Comparison of ENCODE assay signal across 8 cellular contexts in genomic region chr1:32817159-32817814, GRCh38. TPM values are rescaled to one million over a fixed set of nuclear protein-coding genes. Genes with fewer than 3 reads are reported as not detected.
A peak's percentile ranks its signal among the peaks of the same experiment; 100 is the strongest.
DNase-seq lines count a peak whose midpoint lies in the region; ATAC-seq lines count a peak whose summit lies in the region.

Gene S100PBP, plus strand, starts transcription at chr1:32817653. Its CDS starts 8,447 bp downstream, at chr1:32826100.
Gene YARS1, minus strand, starts transcription at chr1:32817358. Its CDS starts 114 bp downstream, at chr1:32817244.

- no peaks in the 10 kb centered on the region for H3K27me3 ChIP-seq in BLaER1 treated with 17β-estradiol and CSF1 and Interleukin-3, amounts not matched to agents 10 nM and 100 nM

- H3K4me3 ChIP-seq in BLaER1 treated with 17β-estradiol and CSF1 and Interleukin-3, amounts not matched to agents 10 nM and 100 nM, result peak within 1 kb of the TSS; percentile 82 to 99 (median 90)

- ATAC-seq in GM19351 (IDR thresholded peaks at IDR 0.05; ENCODE audit: unreplicated experiment), result peak; percentile 75
- ATAC-seq in HG03521 (IDR thresholded peaks at IDR 0.05; ENCODE audit: unreplicated experiment), result peak; percentile 88
- peak; percentile 93 for ATAC-seq in left lobe of liver

- peak within 1 kb of the TSS; percentile 97 to 100 (median 99) for H3K27ac ChIP-seq in BLaER1 treated with 17β-estradiol and CSF1 and Interleukin-3, amounts not matched to agents 10 nM and 100 nM

- H4K20me1 ChIP-seq in BLaER1 treated with 17β-estradiol and CSF1 and Interleukin-3, amounts not matched to agents 10 nM and 100 nM, result peaks cover 22 to 55% (median 35%) of the 10 kb centered on the region in 11 experiments; a peak in 20 of 22 replicates

- peak; percentile 95 for DNase-seq in NCI-H748 (lab: John Stamatoyannopoulos, UW; ENCODE audit: unreplicated experiment)
- peak; percentile 100 for DNase-seq in activated CD4-positive, alpha-beta T cell treated with anti-CD3 and anti-CD28 coated beads, Interleukin-2, amount 50 U/mL, for 1 hour
- DNase-seq in dedifferentiated amniotic fluid mesenchymal stem cell (ENCODE audit: extremely low spot score), result peak; percentile 99
- DNase-seq in left lobe of liver (ENCODE audit: low spot score), result peak; percentile 99
- DNase-seq in stimulated activated CD4-positive, alpha-beta T cell treated with anti-CD3 and anti-CD28 coated beads, Interleukin-2, amount 100 ng/mL, for 4 hours (ENCODE audit: low read depth), result peak; percentile 100

- peak within 1 kb of the TSS; percentile 88 to 98 (median 93) for H3K4me2 ChIP-seq in BLaER1 treated with 17β-estradiol and CSF1 and Interleukin-3, amounts not matched to agents 10 nM and 100 nM

- no peaks in the 10 kb centered on the region for H3K9me3 ChIP-seq in BLaER1 treated with 17β-estradiol and CSF1 and Interleukin-3, amounts not matched to agents 10 nM and 100 nM (replicated peaks in 1 of 11)

- H3K36me3 ChIP-seq in BLaER1 treated with 17β-estradiol and CSF1 and Interleukin-3, amounts not matched to agents 10 nM and 100 nM, result peaks cover 18 to 52% (median 41%) of the 10 kb centered on the region in 11 experiments

- peak within 1 kb of the TSS; percentile 96 to 99 (median 99) for H3K9ac ChIP-seq in BLaER1 treated with 17β-estradiol and CSF1 and Interleukin-3, amounts not matched to agents 10 nM and 100 nM

- peaks cover 37 to 64% (median 46%) of the 10 kb centered on the region in 10 experiments for H3K4me1 ChIP-seq in BLaER1 treated with 17β-estradiol and CSF1 and Interleukin-3, amounts not matched to agents 10 nM and 100 nM

RNA-seq across cellular contexts. Expression of gene S100PBP, which starts in this region (rescaled TPM):
- total RNA-seq in left lobe of liver, result 10.3 TPM

RNA-seq across cellular contexts. Expression of gene YARS1, which starts in this region (rescaled TPM):
- total RNA-seq in left lobe of liver, result 38.4 TPM

Comparison
In these comparisons a context has a peak if more than half of its experiments do, and no peak if none do; other contexts are left out.
1. Peak in every context shown above with its lines: DNase-seq, ATAC-seq, H3K4me3 ChIP-seq and H3K27ac ChIP-seq.